24 cellular contexts compared by ENCODE assay signal in the genomic region with DNA sequence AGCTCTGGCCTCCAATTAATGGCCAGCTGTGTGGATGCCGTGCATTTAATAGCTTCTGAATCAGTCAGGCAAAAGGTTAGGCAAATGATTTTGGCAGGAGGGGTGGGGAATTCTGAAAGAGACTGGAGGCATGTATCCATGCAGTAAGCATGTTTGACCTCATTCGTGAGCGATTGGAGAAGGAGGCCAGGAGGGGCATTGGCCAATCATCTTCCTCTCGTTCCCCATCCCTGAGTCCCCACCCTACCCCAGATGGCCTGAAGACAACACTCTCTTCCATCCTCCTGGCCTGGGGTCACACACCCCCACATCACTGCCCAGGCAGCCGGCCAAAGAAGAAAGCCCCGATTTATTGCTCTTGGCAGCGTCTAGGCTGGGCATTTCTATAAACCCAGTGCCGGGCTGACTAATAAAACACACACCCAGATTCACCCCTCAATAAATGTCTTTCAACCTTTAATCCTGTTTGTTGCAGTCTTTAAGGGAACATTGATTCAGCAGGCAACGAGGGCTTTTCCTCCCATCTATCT.
A peak's percentile ranks its signal among the peaks of the same experiment; 100 is the strongest.
DNase-seq lines count a peak whose midpoint lies in the region; ATAC-seq, FAIRE-seq and TF ChIP-seq lines count a peak whose summit lies in the region.
"Had no signal": no experiment of that assay in that cellular context is flagged by ENCODE, and none has a peak within 500 bp of the region (broad histone marks: within the 10 kb centered on the region; RNA-seq: fewer than 3 reads in every experiment).

No MANE protein-coding gene starts in this region.

- peak overlapping the region in 2 of 4 donors; percentile 48 to 66 for H3K27ac ChIP-seq in Peyer's patch
- H3K27ac ChIP-seq: A549 had no signal

- FAIRE-seq in urothelium cell line (lab: Jason Lieb, UNC) = no peak
- FAIRE-seq: A549, GM12878, HepG2, K562 had no signal

- no peak for TF ChIP-seq CTCF in Peyer's patch (IDR thresholded peaks at IDR 0.05)

- no peaks in the 10 kb centered on the region for H3K9me3 ChIP-seq in Peyer's patch
- H3K9me3 ChIP-seq: A549, BE2C, Caco-2 had no signal

- peak; percentile 38 for DNase-seq in Daoy (ENCODE audit: low read depth)
- DNase-seq in Peyer's patch = peak in 2 of 3 donors; percentile 64 to 74
- DNase-seq in left colon = no peak
- DNase-seq in retina = peak; percentile 67
- no peak for DNase-seq in T-helper 2 cell
- no peak for DNase-seq in urothelium cell line (ENCODE audit: low spot score)
- DNase-seq in posterior cingulate gyrus = no peak
- DNase-seq: BE2C; Caco-2; CD4-positive, CD25-positive, alpha-beta regulatory T cell; DMS 273 treated with DMSO at 0.1 percent for 48 hours; DMS79 treated with DMSO at 0.1 percent for 48 hours; H7; NCI-H1105; NCI-H2029 treated with DMSO at 0.1 percent for 48 hours; NCI-H226; NCI-H510A treated with DMSO at 0.1 percent for 48 hours; NCI-H82; Right ventricle myocardium superior had no signal

- ATAC-seq in left colon (peak; percentile 19), HG02678 (IDR thresholded peaks at IDR 0.05; ENCODE audit: unreplicated experiment) (no peak)
- ATAC-seq: A549, GM12878, HepG2, K562 had no signal

- no peak overlapping the region for H3K4me3 ChIP-seq in Peyer's patch
- H3K4me3 ChIP-seq: A549, GM12878, K562 had no signal

- H3K36me3 ChIP-seq in Peyer's patch = no peaks in the 10 kb centered on the region
- H3K36me3 ChIP-seq: BE2C had no signal

- no peaks in the 10 kb centered on the region for H3K27me3 ChIP-seq in Peyer's patch

- TF ChIP-seq POLR2A in Peyer's patch (IDR thresholded peaks at IDR 0.05) = no peak

- intact Hi-C loops in left colon (cut with DNase I, micrococcal nuclease) (no loop called here), posterior cingulate gyrus (cut with DNase I) (no loop called here)

- peaks cover 0 to 18% (median 3%) of the 10 kb centered on the region in 4 donors for H3K4me1 ChIP-seq in Peyer's patch
- H3K4me1 ChIP-seq: A549, Caco-2 had no signal

Comparison
In these comparisons a context has a peak if more than half of its experiments do, and no peak if none do; other contexts are left out.
1. DNase-seq: peak in Daoy (single experiment), Peyer's patch (2 of 3) and retina (single experiment); none in left colon (0 of 2), T-helper 2 cell (0 of 5), urothelium cell line (single experiment) and posterior cingulate gyrus (0 of 10).